ENCODE assay signal across 8 cellular contexts in genomic region chr2:210718503-210718902, GRCh38.
"Had no signal": no experiment of that assay in that cellular context is flagged by ENCODE, and none has a peak within 500 bp of the region (broad histone marks: within the 10 kb centered on the region; RNA-seq: fewer than 3 reads in every experiment).

No MANE protein-coding gene starts in this region.

- H3K4me3 ChIP-seq: K562 had no signal

- DNase-seq: GOT3, H7, HFFc6, IMR-90, KG1 had no signal

- H3K27ac ChIP-seq: HL-60 had no signal

- ATAC-seq: HCT116, K562 had no signal

- H3K4me3 Mint-ChIP-seq: HFFc6 had no signal

- H3K27ac Mint-ChIP-seq: HFFc6 had no signal
